Comparison of ENCODE assay signal across 14 cellular contexts in the genomic region with DNA sequence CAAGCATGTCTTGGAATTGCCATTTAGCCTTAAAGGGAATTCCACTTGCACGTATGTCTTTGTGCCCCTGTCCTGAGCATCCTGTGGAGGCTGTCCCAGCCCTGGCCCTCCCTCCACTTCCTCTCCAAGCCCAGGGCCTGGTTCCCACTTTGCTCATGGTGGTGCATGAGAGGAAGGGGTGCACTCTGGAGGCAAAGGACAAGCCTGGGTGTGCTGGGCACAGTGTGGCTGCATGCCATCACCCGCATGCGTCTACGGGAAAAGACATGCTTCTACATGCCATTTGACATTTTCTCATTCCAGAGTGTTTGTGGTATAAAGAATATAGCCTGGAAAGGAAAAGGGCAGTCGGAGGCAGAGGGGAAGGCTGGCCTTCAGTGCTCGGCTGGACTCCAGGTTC. TPM values are rescaled to one million over a fixed set of nuclear protein-coding genes. Genes with fewer than 3 reads are reported as not detected.
"Had no signal": no experiment of that assay in that cellular context is flagged by ENCODE, and none has a peak within 500 bp of the region (broad histone marks: within the 10 kb centered on the region; RNA-seq: fewer than 3 reads in every experiment).

No MANE protein-coding gene starts in this region.

- H3K4me1 Mint-ChIP-seq: stimulated activated effector memory CD8-positive, alpha-beta T cell treated with anti-CD3 and anti-CD28 coated beads, Interleukin-12 subunit alpha, Interleukin-12 subunit beta, amount 100 ng/mL, for 72 hours had no signal

- H3K36me3 ChIP-seq: neural progenitor cell, uterus had no signal

- H3K27ac Mint-ChIP-seq: activated CD4-positive, alpha-beta T cell treated with anti-CD3 and anti-CD28 coated beads, Interleukin-2, amount 10 ng/mL, durations not matched to agents 7 days and 5 days; naive B cell; neural progenitor cell; stimulated activated effector memory CD8-positive, alpha-beta T cell treated with anti-CD3 and anti-CD28 coated beads, Interleukin-12 subunit alpha, Interleukin-12 subunit beta, amount 100 ng/mL, for 72 hours; T-helper 2 cell treated with Interferon-gamma antibody and Interleukin-4, amounts not matched to agents 5 μg/mL and 100 μg/mL, for 36 hours had no signal

- H3K4me3 ChIP-seq: dorsolateral prefrontal cortex, lung, neural progenitor cell, uterus had no signal

- H3K9me3 Mint-ChIP-seq: activated CD4-positive, alpha-beta T cell treated with anti-CD3 and anti-CD28 coated beads, Interleukin-2, amount 10 ng/mL, durations not matched to agents 7 days and 5 days; neural progenitor cell; T-helper 2 cell treated with Interferon-gamma antibody and Interleukin-4, amounts not matched to agents 5 μg/mL and 100 μg/mL, for 36 hours had no signal

- H3K79me2 ChIP-seq: parathyroid adenoma had no signal

- H3K4me3 Mint-ChIP-seq: activated CD4-positive, alpha-beta T cell treated with anti-CD3 and anti-CD28 coated beads, Interleukin-2, amount 10 ng/mL, durations not matched to agents 7 days and 5 days; naive B cell; stimulated activated effector memory CD8-positive, alpha-beta T cell treated with anti-CD3 and anti-CD28 coated beads, Interleukin-12 subunit alpha, Interleukin-12 subunit beta, amount 100 ng/mL, for 72 hours; T-helper 2 cell treated with Interferon-gamma antibody and Interleukin-4, amounts not matched to agents 5 μg/mL and 100 μg/mL, for 36 hours had no signal

- H3K4me1 ChIP-seq: parathyroid adenoma, uterus had no signal

- ATAC-seq: stimulated activated effector memory CD8-positive, alpha-beta T cell treated with anti-CD3 and anti-CD28 coated beads, Interleukin-12 subunit alpha, Interleukin-12 subunit beta, amount 100 ng/mL, for 72 hours had no signal

- H3K9me3 ChIP-seq: uterus had no signal

- H3K9ac ChIP-seq: neural progenitor cell, parathyroid adenoma had no signal

- DNase-seq: activated CD4-positive, alpha-beta T cell treated with anti-CD3 and anti-CD28 coated beads, Interleukin-2, amount 10 ng/mL, durations not matched to agents 7 days and 5 days; activated CD8-positive, alpha-beta memory T cell treated with anti-CD3 and anti-CD28 coated beads for 24 hours; activated naive CD4-positive, alpha-beta T cell; aorta; dorsolateral prefrontal cortex; naive B cell; retina; uterus had no signal

- H3K27ac ChIP-seq: dorsolateral prefrontal cortex, neural progenitor cell, parathyroid adenoma, uterus had no signal

- H3K36me3 Mint-ChIP-seq: neural progenitor cell; stimulated activated effector memory CD8-positive, alpha-beta T cell treated with anti-CD3 and anti-CD28 coated beads, Interleukin-12 subunit alpha, Interleukin-12 subunit beta, amount 100 ng/mL, for 72 hours had no signal

- H3K4me2 ChIP-seq: neural progenitor cell had no signal

- H2AFZ ChIP-seq: neural progenitor cell, parathyroid adenoma had no signal

RNA-seq across cellular contexts. Expression of a gene that starts 7.2 kb away (rescaled TPM):
- total RNA-seq: activated CD4-positive, alpha-beta T cell treated with anti-CD3 and anti-CD28 coated beads, Interleukin-2, amount 10 ng/mL, durations not matched to agents 7 days and 5 days; mononuclear cell had no signal
